22 cellular contexts compared by ENCODE assay signal in genomic region chr15:53982876-53983275, GRCh38. TPM values are rescaled to one million over a fixed set of nuclear protein-coding genes. Genes with fewer than 3 reads are reported as not detected.
DNase-seq lines count a peak whose midpoint lies in the region; TF ChIP-seq lines count a peak whose summit lies in the region.
"Had no signal": no experiment of that assay in that cellular context is flagged by ENCODE, and none has a peak within 500 bp of the region (broad histone marks: within the 10 kb centered on the region; RNA-seq: fewer than 3 reads in every experiment).

No MANE protein-coding gene starts in this region.

- peak overlapping the region; percentile 34 for H2AFZ ChIP-seq in smooth muscle cell (ENCODE audit: low read depth)

- WGBS in smooth muscle cell (ENCODE audit: low lambda C conversion rate), result 27% methylated on average over 1 of the region's 1 CpG

- DNase-seq in G401 (ENCODE audit: low spot score) (peak; percentile 78), ascending aorta (ENCODE audit: low spot score in 2 of 2) (no peak), smooth muscle cell (lab: John Stamatoyannopoulos, UW; ENCODE audit: unreplicated experiment) (no peak), tibial artery (no peak), NCI-H748 treated with DMSO at 0.1 percent for 48 hours (lab: John Stamatoyannopoulos, UW) (no peak), NCI-H2081 treated with DMSO at 0.1 percent for 48 hours (lab: John Stamatoyannopoulos, UW) (no peak), SK-N-DZ (ENCODE audit: low spot score) (no peak)
- DNase-seq: 8988T; ACHN; AML-193; BE2C; Calu3; CD4-positive, alpha-beta T cell; CD8-positive, alpha-beta memory T cell; DMS53; DMS79 treated with DMSO at 0.1 percent for 48 hours; GOT3; H7; HCEC 1CT had no signal

- H3K9ac ChIP-seq in smooth muscle cell (ENCODE audit: low read depth), result no peak overlapping the region
- H3K9ac ChIP-seq: BLaER1 treated with 17β-estradiol and CSF1 and Interleukin-3, amounts not matched to agents 10 nM and 100 nM had no signal

- H3K27me3 ChIP-seq in ascending aorta (no peaks in the 10 kb centered on the region), smooth muscle cell (ENCODE audit: low read depth) (no peaks in the 10 kb centered on the region), tibial artery (no peaks in the 10 kb centered on the region)

- in situ Hi-C loops in G401 (cut with HindIII; ENCODE audit: low sequenced_read_pairs), result no loop called here

- no peaks in the 10 kb centered on the region for H4K20me1 ChIP-seq in smooth muscle cell (ENCODE audit: low read depth)
- H4K20me1 ChIP-seq: BLaER1 treated with 17β-estradiol and CSF1 and Interleukin-3, amounts not matched to agents 10 nM and 100 nM had no signal

- peak overlapping the region; percentile 87 for H3K4me2 ChIP-seq in smooth muscle cell
- H3K4me2 ChIP-seq: A549; BLaER1 treated with 17β-estradiol and CSF1 and Interleukin-3, amounts not matched to agents 10 nM and 100 nM had no signal

- H3K4me3 ChIP-seq in ascending aorta (peak overlapping the region in 1 of 2 donors; percentile 65), smooth muscle cell (no peak overlapping the region), tibial artery (peak overlapping the region in 1 of 2 donors; percentile 53)
- H3K4me3 ChIP-seq: A549; BLaER1 treated with 17β-estradiol and CSF1 and Interleukin-3, amounts not matched to agents 10 nM and 100 nM had no signal

- intact Hi-C loops in ascending aorta (cut with DNase I), result loop anchor here (10.0 kb wide), 1 partner anchor 1422 kb away; the partner anchor contains the start of genes CCPG1 and PIERCE2
- intact Hi-C loops in tibial artery (cut with DNase I; ENCODE audit: low total_unique reads), result no loop called here

- no peaks in the 10 kb centered on the region for H3K36me3 ChIP-seq in ascending aorta
- H3K36me3 ChIP-seq in smooth muscle cell (ENCODE audit: low read depth), result no peaks in the 10 kb centered on the region
- H3K36me3 ChIP-seq in tibial artery, result no peaks in the 10 kb centered on the region
- H3K36me3 ChIP-seq: BE2C; BLaER1 treated with 17β-estradiol and CSF1 and Interleukin-3, amounts not matched to agents 10 nM and 100 nM had no signal

- H3F3A ChIP-seq in smooth muscle cell (ENCODE audit: low read depth), result no peaks in the 10 kb centered on the region

- H3K9me3 ChIP-seq in ascending aorta, result no peaks in the 10 kb centered on the region
- no peaks in the 10 kb centered on the region for H3K9me3 ChIP-seq in smooth muscle cell (replicated peaks; ENCODE audit: low read depth)
- no peaks in the 10 kb centered on the region for H3K9me3 ChIP-seq in tibial artery
- H3K9me3 ChIP-seq: A549; BE2C; BLaER1 treated with 17β-estradiol and CSF1 and Interleukin-3, amounts not matched to agents 10 nM and 100 nM had no signal

- H3K27ac ChIP-seq in ascending aorta (peak overlapping the region; percentile 16 to 38), smooth muscle cell (ENCODE audit: low read depth) (no peak overlapping the region), tibial artery (peak overlapping the region; percentile 76 to 80)
- H3K27ac ChIP-seq: A549; BLaER1 treated with 17β-estradiol and CSF1 and Interleukin-3, amounts not matched to agents 10 nM and 100 nM had no signal

- TF ChIP-seq CTCF in ascending aorta (IDR thresholded peaks at IDR 0.05) (no peak), smooth muscle cell (IDR thresholded peaks at IDR 0.05; ENCODE audit: borderline replicate concordance, insufficient read depth, poor library complexity, severe bottlenecking) (no peak), tibial artery (IDR thresholded peaks at IDR 0.05) (no peak)

- H3K4me1 ChIP-seq in ascending aorta (no peaks in the 10 kb centered on the region), smooth muscle cell (ENCODE audit: low read depth) (no peaks in the 10 kb centered on the region), tibial artery (peaks cover 0 to 7% (median 2%) of the 10 kb centered on the region in 4 donors)
- H3K4me1 ChIP-seq: A549; BE2C; BLaER1 treated with 17β-estradiol and CSF1 and Interleukin-3, amounts not matched to agents 10 nM and 100 nM had no signal

- peaks cover 9% of the 10 kb centered on the region for H3K79me2 ChIP-seq in smooth muscle cell (ENCODE audit: low read depth)

RNA-seq across cellular contexts. Expression of gene UNC13C, which starts 4.6 kb away (rescaled TPM):
- not detected in 2 replicates for total RNA-seq in G401 (2014; rRNA removed; shearing (Covaris generic))
- 2.0 TPM for total RNA-seq in ascending aorta
- total RNA-seq in smooth muscle cell, result 4.0 and 4.7 TPM in 2 replicates
- polyA plus RNA-seq in smooth muscle cell, result 0.46 and 0.85 TPM in 2 replicates
- polyA plus RNA-seq in SK-N-DZ (2014; cell fraction: cytosol; rRNA removed), result not detected in 2 replicates
- not detected in 2 replicates for polyA plus RNA-seq in SK-N-DZ (2014; cell fraction: nucleus; rRNA removed)
- total RNA-seq: CD4-positive, alpha-beta T cell; CD8-positive, alpha-beta memory T cell had no signal
- polyA plus RNA-seq: CD14-positive monocyte; CD8-positive, alpha-beta memory T cell had no signal
